In genomic region chr5:67063055-67063454, GRCh38 we compare ENCODE assay signal across 20 cellular contexts.
DNase-seq lines count a peak whose midpoint lies in the region; ATAC-seq, FAIRE-seq and TF ChIP-seq lines count a peak whose summit lies in the region.
"Had no signal": no experiment of that assay in that cellular context is flagged by ENCODE, and none has a peak within 500 bp of the region (broad histone marks: within the 10 kb centered on the region; RNA-seq: fewer than 3 reads in every experiment).

No MANE protein-coding gene starts in this region.

- intact Hi-C loops in heart right ventricle (cut with DNase I) (loop anchor here in 1 of 10 donors (5.0 kb wide), 2 partner anchors 34 to 46 kb away; no protein-coding TSS in a partner anchor), left cardiac atrium (cut with DNase I) (no loop called here), PC-3 (cut with micrococcal nuclease) (no loop called here)

- ATAC-seq in heart right ventricle (peak in 6 of 8 donors; percentile 12 to 77 (median 56)), left cardiac atrium (no peak), GM21717 (IDR thresholded peaks at IDR 0.05; ENCODE audit: unreplicated experiment) (no peak), PC-3 (no peak)
- ATAC-seq: A549, Right ventricle myocardium inferior had no signal

- 64 to 65% methylated on average over 3 of the region's 3 CpGs for WGBS in heart right ventricle, 2 donors

- no peak overlapping the region for H2AFZ ChIP-seq in PC-3 (ENCODE audit: low read length)

- H4K20me1 ChIP-seq in PC-3 (ENCODE audit: low read length): no peaks in the 10 kb centered on the region

- no peaks in the 10 kb centered on the region for H3K79me2 ChIP-seq in PC-3 (ENCODE audit: low read length)

- H3K9me2 ChIP-seq in PC-3 (replicated peaks; ENCODE audit: low read length): no peaks in the 10 kb centered on the region

- CTCF ChIA-PET in PC-3 (lab: Charles Lee): no interaction called here
- CTCF ChIA-PET in activated CD4-positive, alpha-beta memory T cell treated with anti-CD3 and anti-CD28 coated beads, Interleukin-2, amount 10 ng/mL, durations not matched to agents 7 days and 5 days (lab: Charles Lee): no interaction called here

- H3K9ac ChIP-seq in PC-3 (ENCODE audit: low read length): no peak overlapping the region

- peak; percentile 21 for FAIRE-seq in islet of Langerhans (lab: Jason Lieb, UNC)
- FAIRE-seq: A549, GM19239, H54 had no signal

- POLR2A ChIA-PET in PC-3 (lab: Charles Lee; ENCODE audit: unreplicated experiment): no interaction called here
- POLR2A ChIA-PET in activated CD4-positive, alpha-beta memory T cell treated with anti-CD3 and anti-CD28 coated beads, Interleukin-2, amount 10 ng/mL, durations not matched to agents 7 days and 5 days (lab: Charles Lee): no interaction called here

- H3K4me3 ChIP-seq in heart right ventricle (no peak overlapping the region), PC-3 (ENCODE audit: low read length) (no peak overlapping the region)
- H3K4me3 ChIP-seq: A549 had no signal

- no peak overlapping the region for H3K4me2 ChIP-seq in PC-3 (ENCODE audit: low read length)
- H3K4me2 ChIP-seq: A549 had no signal

- peak overlapping the region in 8 of 10 donors; percentile 11 to 70 (median 52) for H3K27ac ChIP-seq in heart right ventricle
- H3K27ac ChIP-seq in PC-3 (ENCODE audit: low read length): no peak overlapping the region
- H3K27ac ChIP-seq: A549 had no signal

- H3K9me3 Mint-ChIP-seq in activated CD4-positive, alpha-beta memory T cell treated with anti-CD3 and anti-CD28 coated beads, Interleukin-2, amount 10 ng/mL, durations not matched to agents 7 days and 5 days: no peaks in the 10 kb centered on the region
- H3K9me3 Mint-ChIP-seq: CD14-positive monocyte had no signal

- no peak overlapping the region for H3K27ac Mint-ChIP-seq in activated CD4-positive, alpha-beta memory T cell treated with anti-CD3 and anti-CD28 coated beads, Interleukin-2, amount 10 ng/mL, durations not matched to agents 7 days and 5 days
- H3K27ac Mint-ChIP-seq: B cell, CD14-positive monocyte had no signal

- no peaks in the 10 kb centered on the region for H3F3A ChIP-seq in PC-3 (ENCODE audit: low read length, unreplicated experiment)

- peaks cover 3 to 91% (median 41%) of the 10 kb centered on the region in 9 donors for H3K4me1 ChIP-seq in heart right ventricle
- peaks cover 13% of the 10 kb centered on the region; the same call in 1 of the 2 replicates for H3K4me1 ChIP-seq in PC-3 (ENCODE audit: insufficient read depth, low read length)

- no peak for DNase-seq in heart right ventricle
- DNase-seq in left cardiac atrium: no peak
- peak; percentile 96 for DNase-seq in dermis blood vessel endothelial cell
- DNase-seq in PC-3: no peak
- DNase-seq in activated CD4-positive, alpha-beta memory T cell treated with anti-CD3 and anti-CD28 coated beads, Interleukin-2, amount 10 ng/mL, durations not matched to agents 7 days and 5 days: no peak
- DNase-seq: GF-D8, MV-4-11, NCI-H1105 treated with DMSO at 0.1 percent for 48 hours, NCI-H2029 treated with DMSO at 0.1 percent for 48 hours, NCI-H2171, NCI-H345, NCI-H774 had no signal

- H3K27me3 Mint-ChIP-seq in activated CD4-positive, alpha-beta memory T cell treated with anti-CD3 and anti-CD28 coated beads, Interleukin-2, amount 10 ng/mL, durations not matched to agents 7 days and 5 days: no peaks in the 10 kb centered on the region
- H3K27me3 Mint-ChIP-seq: B cell had no signal

- no TSS peak for BruUV-seq in PC-3 (replicated peaks; lab: Mats Ljungman, UMichigan)

- H3K36me3 ChIP-seq in heart right ventricle (no peaks in the 10 kb centered on the region), PC-3 (ENCODE audit: low read depth, low read length) (peaks cover 4% of the 10 kb centered on the region; the same call in 1 of the 2 replicates)

- peaks cover 17% of the 10 kb centered on the region for H3K36me3 Mint-ChIP-seq in activated CD4-positive, alpha-beta memory T cell treated with anti-CD3 and anti-CD28 coated beads, Interleukin-2, amount 10 ng/mL, durations not matched to agents 7 days and 5 days (ENCODE audit: low read depth)
- H3K36me3 Mint-ChIP-seq: CD14-positive monocyte had no signal

- H3K9me3 ChIP-seq in heart right ventricle: no peaks in the 10 kb centered on the region
- no peaks in the 10 kb centered on the region for H3K9me3 ChIP-seq in PC-3 (ENCODE audit: low read length)
- H3K9me3 ChIP-seq: A549 had no signal

- no peak overlapping the region for H3K4me3 Mint-ChIP-seq in activated CD4-positive, alpha-beta memory T cell treated with anti-CD3 and anti-CD28 coated beads, Interleukin-2, amount 10 ng/mL, durations not matched to agents 7 days and 5 days
- H3K4me3 Mint-ChIP-seq: B cell, CD14-positive monocyte had no signal

- H3K27me3 ChIP-seq in heart right ventricle: no peaks in the 10 kb centered on the region
- H3K27me3 ChIP-seq in PC-3 (ENCODE audit: low read length): no peaks in the 10 kb centered on the region

- peaks cover 19% of the 10 kb centered on the region for H3K4me1 Mint-ChIP-seq in activated CD4-positive, alpha-beta memory T cell treated with anti-CD3 and anti-CD28 coated beads, Interleukin-2, amount 10 ng/mL, durations not matched to agents 7 days and 5 days
- H3K4me1 Mint-ChIP-seq: B cell, CD14-positive monocyte had no signal

- TF ChIP-seq CTCF in heart right ventricle (IDR thresholded peaks at IDR 0.05) (no peak), PC-3 (conservative IDR thresholded peaks at IDR 0.05; ENCODE audit: low read depth, low read length) (no peak)

Comparison
In these comparisons a context has a peak if more than half of its experiments do, and no peak if none do; other contexts are left out.
1. ATAC-seq: peak in heart right ventricle (6 of 8); none in left cardiac atrium (0 of 2), GM21717 (single experiment) and PC-3 (single experiment).